2 cellular contexts compared by ENCODE assay signal in genomic region chr3:119795849-119796248, GRCh38.
TF ChIP-seq lines count a peak whose summit lies in the region.

No MANE protein-coding gene starts in this region.

TF ChIP-seq in A549, 52 proteins besides CTCF, POLR2A, EP300 and RAD21 (continued from another document):
- no peak for TF ChIP-seq CBX2 (IDR thresholded peaks at IDR 0.05; ENCODE audit: borderline replicate concordance, low read depth)
- no peak for TF ChIP-seq NR3C1 (IDR thresholded peaks at IDR 0.05)
- TF ChIP-seq HES2 (IDR thresholded peaks at IDR 0.05) = no peak
- TF ChIP-seq POLR2AphosphoS2 (conservative IDR thresholded peaks at IDR 0.05; ENCODE audit: low read length) = no peak
- no peak for TF ChIP-seq SMC3 (IDR thresholded peaks at IDR 0.05)
- no peak for TF ChIP-seq KDM1A (IDR thresholded peaks at IDR 0.05; ENCODE audit: low read depth)

TF ChIP-seq in K562, 482 proteins besides CTCF, POLR2A, EP300 and RAD21 (continued from another document):
- no peak for TF ChIP-seq TSHZ1 (CRISPR knock-in tag; IDR thresholded peaks at IDR 0.05)
- TF ChIP-seq SMARCA4 (IDR thresholded peaks at IDR 0.05) = no peak
- no peak for TF ChIP-seq HINFP (tag; conservative IDR thresholded peaks at IDR 0.05; ENCODE audit: low read depth)
- TF ChIP-seq BACH1 (tag; IDR thresholded peaks at IDR 0.05) = no peak
- TF ChIP-seq RREB1 (CRISPR knock-in tag; IDR thresholded peaks at IDR 0.05) = no peak
- no peak for TF ChIP-seq ZNF785 (CRISPR knock-in tag; IDR thresholded peaks at IDR 0.05)
- TF ChIP-seq ZNF232 (CRISPR knock-in tag; IDR thresholded peaks at IDR 0.05) = no peak
- TF ChIP-seq ZNF224 (CRISPR knock-in tag; IDR thresholded peaks at IDR 0.05) = no peak
- TF ChIP-seq RBM34 (IDR thresholded peaks at IDR 0.05; ENCODE audit: borderline replicate concordance, insufficient read depth, low read length) = no peak
- TF ChIP-seq SMAD3 (CRISPR knock-in tag; conservative IDR thresholded peaks at IDR 0.05) = no peak
- TF ChIP-seq TCFL5 (CRISPR knock-in tag; conservative IDR thresholded peaks at IDR 0.05) = no peak
- TF ChIP-seq PHTF2 (CRISPR knock-in tag; IDR thresholded peaks at IDR 0.05) = no peak
- TF ChIP-seq ZC3H4 (CRISPR knock-in tag; IDR thresholded peaks at IDR 0.05; ENCODE audit: borderline replicate concordance) = no peak
- TF ChIP-seq HMG20A (CRISPR knock-in tag; conservative IDR thresholded peaks at IDR 0.05) = no peak
- TF ChIP-seq CHAMP1 (IDR thresholded peaks at IDR 0.05) = no peak
- TF ChIP-seq MTA1 (IDR thresholded peaks at IDR 0.05; ENCODE audit: borderline replicate concordance) = no peak
